ENCODE assay signal across 8 cellular contexts in the genomic region with DNA sequence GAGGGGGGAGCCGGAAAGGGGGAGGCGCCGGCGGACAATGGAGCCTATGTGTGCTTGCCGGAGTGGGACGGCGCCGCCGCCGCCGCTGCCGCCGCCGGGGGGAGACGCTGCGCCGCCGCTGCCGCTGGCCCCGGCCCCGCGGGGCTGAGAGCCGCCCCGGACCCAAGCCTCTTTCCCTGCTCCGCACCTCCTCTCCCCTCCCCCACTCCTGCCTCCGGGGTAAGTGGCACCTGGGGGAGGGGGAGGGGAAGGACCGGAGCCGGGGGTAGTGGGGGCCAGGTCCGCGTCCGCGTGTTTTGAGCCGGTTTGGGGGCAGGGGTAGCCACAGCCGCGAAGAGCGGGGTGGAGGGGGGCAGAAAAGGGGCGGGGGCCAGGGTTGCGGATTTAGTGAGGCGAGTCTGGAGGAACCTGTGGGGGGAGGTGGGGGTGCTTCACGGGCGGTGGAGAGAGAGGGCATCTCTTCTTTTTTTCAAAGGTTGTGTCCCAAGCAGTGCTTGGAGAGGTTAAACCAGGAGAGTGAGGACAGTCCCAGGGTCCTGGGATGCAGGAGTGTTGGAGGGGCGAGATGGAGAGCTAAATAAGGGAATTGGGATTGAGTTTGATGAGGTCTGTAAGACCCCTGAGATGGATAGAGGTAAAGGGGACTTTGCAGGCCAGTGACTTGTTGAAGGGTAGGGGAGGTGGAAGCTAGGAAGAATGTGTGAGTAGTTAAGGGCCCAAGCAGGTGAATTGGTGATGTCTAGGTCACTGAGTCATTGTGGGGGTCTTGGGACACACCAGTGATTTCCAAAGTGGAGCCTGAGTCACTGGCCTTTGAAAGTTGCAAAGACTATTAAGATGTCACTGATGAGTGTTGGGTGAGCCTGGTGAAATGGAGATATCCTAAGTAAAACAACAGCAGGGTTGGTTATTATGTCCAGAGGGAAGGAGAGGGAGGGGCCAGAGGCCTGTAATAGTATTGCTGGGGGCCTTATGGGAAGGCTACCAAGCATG. TPM values are rescaled to one million over a fixed set of nuclear protein-coding genes. Genes with fewer than 3 reads are reported as not detected.
DNase-seq lines count a peak whose midpoint lies in the region; ATAC-seq and TF ChIP-seq lines count a peak whose summit lies in the region.

No MANE protein-coding gene starts in this region.

- peak; percentile 29 for DNase-seq in T-helper 2 cell treated with Interferon-gamma antibody and Interleukin-4, amounts not matched to agents 5 μg/mL and 100 μg/mL, for 36 hours (ENCODE audit: low spot score)
- DNase-seq in T-helper 2 cell (no peak), GF-D8 (lab: John Stamatoyannopoulos, UW) (no peak)

- peaks cover 11% of the 10 kb centered on the region for H3K27me3 ChIP-seq in Loucy (ENCODE audit: insufficient read depth, low read length, poor library complexity, severe bottlenecking)

- peak overlapping the region; percentile 85 for H3K27ac Mint-ChIP-seq in T-helper 2 cell treated with Interferon-gamma antibody and Interleukin-4, amounts not matched to agents 5 μg/mL and 100 μg/mL, for 36 hours
- peak overlapping the region; percentile 73 for H3K27ac Mint-ChIP-seq in activated T-helper 17 cell treated with anti-CD3 and anti-CD28 coated beads, Interleukin-2, amount 50 U/mL, for 72 hours

- H2AFZ ChIP-seq in Loucy (ENCODE audit: low read length), result peak overlapping the region; percentile 49; the same call in 1 of the 2 replicates

- peak overlapping the region; percentile 76 for H3K4me3 ChIP-seq in Loucy (ENCODE audit: low read length, poor library complexity, severe bottlenecking)
- peak overlapping the region; percentile 64 for H3K4me3 ChIP-seq in iPS-11a (ENCODE audit: low read depth, low read length)
- peak overlapping the region; percentile 60 to 78 (median 67) for H3K4me3 ChIP-seq in skin epidermis

- no peak for TF ChIP-seq CTCF in Loucy (conservative IDR thresholded peaks at IDR 0.05; ENCODE audit: low read length)

- H3K4me2 ChIP-seq in Loucy (ENCODE audit: low read depth, low read length, poor library complexity, severe bottlenecking), result peak overlapping the region; percentile 96

- peaks cover 28% of the 10 kb centered on the region for H3K4me1 ChIP-seq in Loucy (ENCODE audit: insufficient read depth, low read length, poor library complexity, severe bottlenecking)

- peaks cover 11% of the 10 kb centered on the region for H3K27me3 Mint-ChIP-seq in T-helper 2 cell treated with Interferon-gamma antibody and Interleukin-4, amounts not matched to agents 5 μg/mL and 100 μg/mL, for 36 hours (ENCODE audit: low read depth)
- no peaks in the 10 kb centered on the region for H3K27me3 Mint-ChIP-seq in activated T-helper 17 cell treated with anti-CD3 and anti-CD28 coated beads, Interleukin-2, amount 50 U/mL, for 72 hours

- H3K36me3 ChIP-seq in Loucy (ENCODE audit: insufficient read depth, low read length), result no peaks in the 10 kb centered on the region

- H3K27ac ChIP-seq in skin epidermis, result peak overlapping the region in 20 of 21 experiments; percentile 21 to 90 (median 84)

- peaks cover 18% of the 10 kb centered on the region for H3K36me3 Mint-ChIP-seq in T-helper 2 cell treated with Interferon-gamma antibody and Interleukin-4, amounts not matched to agents 5 μg/mL and 100 μg/mL, for 36 hours (ENCODE audit: low read depth)
- peaks cover 12% of the 10 kb centered on the region for H3K36me3 Mint-ChIP-seq in activated T-helper 17 cell treated with anti-CD3 and anti-CD28 coated beads, Interleukin-2, amount 50 U/mL, for 72 hours (ENCODE audit: low read depth)

- H3K79me2 ChIP-seq in Loucy (ENCODE audit: insufficient read depth, low read length), result peaks cover 32% of the 10 kb centered on the region

- H3K4me3 Mint-ChIP-seq in T-helper 2 cell treated with Interferon-gamma antibody and Interleukin-4, amounts not matched to agents 5 μg/mL and 100 μg/mL, for 36 hours, result peak overlapping the region; percentile 95
- H3K4me3 Mint-ChIP-seq in activated T-helper 17 cell treated with anti-CD3 and anti-CD28 coated beads, Interleukin-2, amount 50 U/mL, for 72 hours, result peak overlapping the region; percentile 83

- peaks cover 33% of the 10 kb centered on the region for H3K4me1 Mint-ChIP-seq in T-helper 2 cell treated with Interferon-gamma antibody and Interleukin-4, amounts not matched to agents 5 μg/mL and 100 μg/mL, for 36 hours (ENCODE audit: low read depth)
- peaks cover 36% of the 10 kb centered on the region for H3K4me1 Mint-ChIP-seq in activated T-helper 17 cell treated with anti-CD3 and anti-CD28 coated beads, Interleukin-2, amount 50 U/mL, for 72 hours

- no peaks in the 10 kb centered on the region for H3F3A ChIP-seq in Loucy (ENCODE audit: low read depth)

- H3K9me3 Mint-ChIP-seq in T-helper 2 cell treated with Interferon-gamma antibody and Interleukin-4, amounts not matched to agents 5 μg/mL and 100 μg/mL, for 36 hours, result no peaks in the 10 kb centered on the region
- H3K9me3 Mint-ChIP-seq in activated T-helper 17 cell treated with anti-CD3 and anti-CD28 coated beads, Interleukin-2, amount 50 U/mL, for 72 hours, result no peaks in the 10 kb centered on the region

- ATAC-seq in activated T-helper 17 cell treated with anti-CD3 and anti-CD28 coated beads, Interleukin-2, amount 50 U/mL, for 72 hours (replicated peaks), result peak; percentile 3
- no peak for ATAC-seq in HG03469 (IDR thresholded peaks at IDR 0.05; ENCODE audit: unreplicated experiment)

- no peaks in the 10 kb centered on the region for H3K9me3 ChIP-seq in Loucy (ENCODE audit: insufficient read depth, low read depth, low read length)

- peak overlapping the region; percentile 74 for H3K9ac ChIP-seq in Loucy (ENCODE audit: low read depth, low read length, poor library complexity, severe bottlenecking)

- H4K20me1 ChIP-seq in Loucy (ENCODE audit: insufficient read depth, low read length, poor library complexity, severe bottlenecking), result no peaks in the 10 kb centered on the region

- H3K9me2 ChIP-seq in Loucy (replicated peaks; ENCODE audit: low read depth, low read length), result no peaks in the 10 kb centered on the region

RNA-seq across cellular contexts. Expression of gene BCL9, which starts 59.1 kb away (rescaled TPM):
- total RNA-seq in activated T-helper 17 cell treated with anti-CD3 and anti-CD28 coated beads, Interleukin-2, amount 50 U/mL, for 72 hours, result 10 to 100 TPM; 11.1 to 28.3 TPM
